29 cellular contexts compared by ENCODE assay signal in the genomic region with DNA sequence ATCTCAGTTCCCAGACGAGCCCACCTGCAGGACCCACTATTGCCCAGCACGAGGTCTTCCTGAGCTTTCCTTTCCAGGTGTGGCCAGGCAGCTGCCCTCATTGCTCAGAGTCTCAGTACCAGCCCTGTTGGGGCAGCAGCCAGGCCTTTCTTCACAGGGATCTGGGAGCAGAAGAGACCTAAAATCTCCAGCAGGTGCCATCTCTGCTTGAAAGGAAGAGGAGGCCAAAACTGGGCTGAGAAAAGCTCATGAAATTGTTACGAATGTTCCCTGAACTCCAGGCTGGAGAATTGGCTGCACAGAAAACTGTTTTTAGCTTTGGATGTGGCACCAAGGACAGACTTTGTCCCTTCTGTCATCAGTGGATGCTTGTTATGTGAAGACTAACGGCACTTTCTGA.
"Had no signal": no experiment of that assay in that cellular context is flagged by ENCODE, and none has a peak within 500 bp of the region (broad histone marks: within the 10 kb centered on the region; RNA-seq: fewer than 3 reads in every experiment).

No MANE protein-coding gene starts in this region.

- H3K9me3 Mint-ChIP-seq: natural killer cell treated with Interleukin-12 subunit alpha and Interleukin-12 subunit beta and Interleukin-15 and Interleukin-18, amount 100 ng/mL, for 72 hours; nephron progenitor cell; neural crest cell; stimulated activated effector memory CD8-positive, alpha-beta T cell treated with anti-CD3 and anti-CD28 coated beads, Interleukin-12 subunit alpha, Interleukin-12 subunit beta, amount 100 ng/mL, for 72 hours; stimulated activated naive B cell treated with anti-CD40 and anti-IgM and Interleukin-4, amounts not matched to agents 10 μg/mL and 1 μg/mL and 100 μg/mL, for 72 hours; stimulated activated naive CD8-positive, alpha-beta T cell treated with anti-CD3 and anti-CD28 coated beads, Interleukin-15, Interleukin-2, amounts not matched to agents 100 ng/mL and 50 ng/mL, for 24 hours had no signal

- H3K36me3 ChIP-seq: neutrophil, ovary, right lobe of liver, sigmoid colon, stomach, thoracic aorta, thyroid gland, tibial nerve, upper lobe of left lung, vagina had no signal

- DNase-seq: nephron progenitor cell; nucleus accumbens; ovary; posterior cingulate gyrus; psoas muscle; right lobe of liver; sigmoid colon; small intestine; stimulated activated CD4-positive, alpha-beta T cell treated with anti-CD3 and anti-CD28 coated beads, Interleukin-15, amount 100 ng/mL, for 24 hours; stimulated activated CD4-positive, alpha-beta T cell treated with anti-CD3 and anti-CD28 coated beads, Interleukin-2, amount 100 ng/mL, for 24 hours; stimulated activated CD4-positive, alpha-beta T cell treated with anti-CD3 and anti-CD28 coated beads, Interleukin-2, amount 100 ng/mL, for 48 hours; stimulated activated CD4-positive, alpha-beta T cell treated with anti-CD3 and anti-CD28 coated beads, Interleukin-4, amount 100 ng/mL, for 24 hours; stimulated activated naive B cell treated with anti-CD40 and anti-IgM and Interleukin-4, amounts not matched to agents 10 μg/mL and 1 μg/mL and 100 μg/mL, for 72 hours; stimulated activated naive CD4-positive, alpha-beta T cell treated with Interleukin-2 at 50 U/mL for 16 hours; stomach; thyroid gland; trophoblast cell; upper lobe of left lung had no signal

- ATAC-seq: natural killer cell treated with Interleukin-12 subunit alpha and Interleukin-12 subunit beta and Interleukin-15 and Interleukin-18, amount 100 ng/mL, for 72 hours; psoas muscle; right cardiac atrium; right lobe of liver; stimulated activated naive B cell treated with anti-CD40 and anti-IgM and Interleukin-4, amounts not matched to agents 10 μg/mL and 1 μg/mL and 100 μg/mL, for 72 hours had no signal

- H3K4me3 ChIP-seq: ovary, psoas muscle, right lobe of liver, sigmoid colon, stomach, thoracic aorta, thyroid gland, tibial nerve, upper lobe of left lung, vagina had no signal

- H3K27ac Mint-ChIP-seq: natural killer cell treated with Interleukin-12 subunit alpha and Interleukin-12 subunit beta and Interleukin-15 and Interleukin-18, amount 100 ng/mL, for 72 hours; nephron progenitor cell; progenitor cell of endocrine pancreas; stimulated activated effector memory CD8-positive, alpha-beta T cell treated with anti-CD3 and anti-CD28 coated beads, Interleukin-12 subunit alpha, Interleukin-12 subunit beta, amount 100 ng/mL, for 72 hours; stimulated activated naive B cell treated with anti-CD40 and anti-IgM and Interleukin-4, amounts not matched to agents 10 μg/mL and 1 μg/mL and 100 μg/mL, for 72 hours; stimulated activated naive CD8-positive, alpha-beta T cell treated with anti-CD3 and anti-CD28 coated beads, Interleukin-15, Interleukin-2, amounts not matched to agents 100 ng/mL and 50 ng/mL, for 24 hours had no signal

- H3K27me3 ChIP-seq: neutrophil, ovary, right lobe of liver, thyroid gland, upper lobe of left lung, vagina had no signal

- H2AFZ ChIP-seq: parathyroid adenoma had no signal

- H3K4me1 Mint-ChIP-seq: stimulated activated effector memory CD8-positive, alpha-beta T cell treated with anti-CD3 and anti-CD28 coated beads, Interleukin-12 subunit alpha, Interleukin-12 subunit beta, amount 100 ng/mL, for 72 hours; stimulated activated naive B cell treated with anti-CD40 and anti-IgM and Interleukin-4, amounts not matched to agents 10 μg/mL and 1 μg/mL and 100 μg/mL, for 72 hours had no signal

- H3K9me3 ChIP-seq: neutrophil, ovary, psoas muscle, right lobe of liver, sigmoid colon, stomach, thoracic aorta, thyroid gland, tibial nerve, upper lobe of left lung, vagina had no signal

- H3K27ac ChIP-seq: neutrophil, ovary, parathyroid adenoma, psoas muscle, right lobe of liver, sigmoid colon, stomach, thoracic aorta, thyroid gland, tibial nerve, upper lobe of left lung, vagina had no signal

- H3K79me2 ChIP-seq: parathyroid adenoma had no signal

- H3K36me3 Mint-ChIP-seq: natural killer cell treated with Interleukin-12 subunit alpha and Interleukin-12 subunit beta and Interleukin-15 and Interleukin-18, amount 100 ng/mL, for 72 hours; stimulated activated effector memory CD8-positive, alpha-beta T cell treated with anti-CD3 and anti-CD28 coated beads, Interleukin-12 subunit alpha, Interleukin-12 subunit beta, amount 100 ng/mL, for 72 hours; stimulated activated naive B cell treated with anti-CD40 and anti-IgM and Interleukin-4, amounts not matched to agents 10 μg/mL and 1 μg/mL and 100 μg/mL, for 72 hours had no signal

- H3K4me3 Mint-ChIP-seq: natural killer cell treated with Interleukin-12 subunit alpha and Interleukin-12 subunit beta and Interleukin-15 and Interleukin-18, amount 100 ng/mL, for 72 hours; nephron progenitor cell; neural crest cell; stimulated activated effector memory CD8-positive, alpha-beta T cell treated with anti-CD3 and anti-CD28 coated beads, Interleukin-12 subunit alpha, Interleukin-12 subunit beta, amount 100 ng/mL, for 72 hours; stimulated activated naive B cell treated with anti-CD40 and anti-IgM and Interleukin-4, amounts not matched to agents 10 μg/mL and 1 μg/mL and 100 μg/mL, for 72 hours; stimulated activated naive CD8-positive, alpha-beta T cell treated with anti-CD3 and anti-CD28 coated beads, Interleukin-15, Interleukin-2, amounts not matched to agents 100 ng/mL and 50 ng/mL, for 24 hours had no signal

- H3K4me1 ChIP-seq: parathyroid adenoma, psoas muscle, right lobe of liver, sigmoid colon, stomach, thyroid gland, tibial nerve, upper lobe of left lung, vagina had no signal
